Comparison of ENCODE assay signal across 17 cellular contexts in genomic region chr2:228329279-228329678, GRCh38.
DNase-seq lines count a peak whose midpoint lies in the region; ATAC-seq and TF ChIP-seq lines count a peak whose summit lies in the region.
"Had no signal": no experiment of that assay in that cellular context is flagged by ENCODE, and none has a peak within 500 bp of the region (broad histone marks: within the 10 kb centered on the region; RNA-seq: fewer than 3 reads in every experiment).

No MANE protein-coding gene starts in this region.

- no peaks in the 10 kb centered on the region for H4K20me1 ChIP-seq in neural cell (ENCODE audit: insufficient read depth)

- H3K4me1 ChIP-seq in cardiac muscle cell (ENCODE audit: low read depth), result peaks cover 19% of the 10 kb centered on the region

- no peaks in the 10 kb centered on the region for H3K79me2 ChIP-seq in neural cell (replicated peaks; ENCODE audit: insufficient read depth, low read length)

- TF ChIP-seq EP300 in neural cell (conservative IDR thresholded peaks at IDR 0.05; ENCODE audit: poor library complexity, severe bottlenecking), result peak; percentile 72

- no peak overlapping the region for H3K4me3 ChIP-seq in cardiac muscle cell
- no peak overlapping the region for H3K4me3 ChIP-seq in neural cell (ENCODE audit: low read length)

- H3K9me3 ChIP-seq in cardiac muscle cell (ENCODE audit: low read depth), result no peaks in the 10 kb centered on the region
- H3K9me3 ChIP-seq in neural cell (ENCODE audit: low read length), result no peaks in the 10 kb centered on the region
- H3K9me3 ChIP-seq: SK-N-SH had no signal

- no peaks in the 10 kb centered on the region for H3F3A ChIP-seq in neural cell (ENCODE audit: insufficient read depth, low read length, poor library complexity, severe bottlenecking)

- no peak for ATAC-seq in GM18861 (IDR thresholded peaks at IDR 0.05; ENCODE audit: unreplicated experiment)
- no peak for ATAC-seq in GM21360 (IDR thresholded peaks at IDR 0.05; ENCODE audit: unreplicated experiment)

- no peak for TF ChIP-seq RAD21 in neural cell (conservative IDR thresholded peaks at IDR 0.05)

- no peaks in the 10 kb centered on the region for H3K9me2 ChIP-seq in neural cell (ENCODE audit: insufficient read depth, low read length)
- H3K9me2 ChIP-seq: SK-N-SH had no signal

- DNase-seq in NCI-H1694 (lab: John Stamatoyannopoulos, UW) (peak; percentile 96), NCI-H524 treated with DMSO at 0.1 percent for 48 hours (lab: John Stamatoyannopoulos, UW) (peak; percentile 85), cardiac muscle cell (ENCODE audit: low read depth in 1 of 2, low spot score in 1 of 2) (peak in 1 of 2 donors; percentile 90), mucosa of gallbladder (ENCODE audit: low spot score) (no peak)
- DNase-seq: ACHN; Calu3; CD4-positive, alpha-beta T cell; DND-41; GF-D8; HFFc6; KBM-7; NCI-H1436 treated with DMSO at 0.1 percent for 48 hours; NCI-H526; SK-N-SH had no signal

- H3K4me2 ChIP-seq in neural cell (ENCODE audit: low read length), result peak overlapping the region; percentile 13
- H3K4me2 ChIP-seq: SK-N-SH had no signal

- H3K27me3 ChIP-seq in cardiac muscle cell (no peaks in the 10 kb centered on the region), neural cell (ENCODE audit: insufficient read depth, low read depth, low read length) (no peaks in the 10 kb centered on the region)

- H3K27ac ChIP-seq in cardiac muscle cell (peak overlapping the region; percentile 78), neural cell (ENCODE audit: low read length) (peak overlapping the region; percentile 62)

- H3K36me3 ChIP-seq in cardiac muscle cell (no peaks in the 10 kb centered on the region), neural cell (ENCODE audit: insufficient read depth, low read length) (no peaks in the 10 kb centered on the region)

- no peak overlapping the region for H3K9ac ChIP-seq in neural cell (ENCODE audit: low read length)
- H3K9ac ChIP-seq: SK-N-SH had no signal

- no peak overlapping the region for H2AFZ ChIP-seq in neural cell (ENCODE audit: low read depth, low read length)

- TF ChIP-seq CTCF in cardiac muscle cell (IDR thresholded peaks at IDR 0.05; ENCODE audit: low read depth, low read length) (no peak), neural cell (IDR thresholded peaks at IDR 0.05; ENCODE audit: poor library complexity, severe bottlenecking) (no peak)

TF ChIP-seq in neural cell, 6 proteins besides CTCF, POLR2A, EP300 and RAD21:
- peak; percentile 58 for TF ChIP-seq POLR2AphosphoS5 (IDR thresholded peaks at IDR 0.05)
- no peak for TF ChIP-seq REST (IDR thresholded peaks at IDR 0.05; ENCODE audit: borderline replicate concordance)
- TF ChIP-seq EZH2 (IDR thresholded peaks at IDR 0.05; ENCODE audit: borderline replicate concordance, insufficient read depth, low read length, poor library complexity, severe bottlenecking), result no peak
